8 cellular contexts compared by ENCODE assay signal in the genomic region with DNA sequence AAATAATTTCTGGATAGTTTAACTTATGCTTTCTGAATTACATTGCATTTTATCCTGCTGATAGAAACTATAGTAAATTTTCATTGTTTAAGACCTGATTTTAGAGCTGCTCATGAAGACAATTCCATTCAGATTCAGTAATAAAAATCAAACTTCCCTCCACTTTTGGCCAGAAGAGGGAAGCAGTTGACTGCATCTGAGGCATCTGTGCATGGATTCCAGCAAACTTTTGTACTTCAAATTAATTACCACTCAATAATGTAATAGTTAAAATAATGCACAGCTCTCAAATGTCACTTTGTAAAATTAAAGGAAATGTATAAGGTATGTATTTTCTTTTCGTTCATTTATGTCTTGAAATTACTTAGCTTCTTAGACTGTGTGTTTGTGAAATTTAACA.
DNase-seq lines count a peak whose midpoint lies in the region; ATAC-seq and TF ChIP-seq lines count a peak whose summit lies in the region.

No MANE protein-coding gene starts in this region.

- no peak for ATAC-seq in stimulated activated naive CD8-positive, alpha-beta T cell treated with anti-CD3 and anti-CD28 coated beads, Interleukin-15, Interleukin-2, amounts not matched to agents 100 U/mL and 50 U/mL, for 24 hours
- ATAC-seq in HG02610 (IDR thresholded peaks at IDR 0.05; ENCODE audit: unreplicated experiment) (no peak), GM19328 (IDR thresholded peaks at IDR 0.05; ENCODE audit: unreplicated experiment) (no peak)

- H3K9me3 Mint-ChIP-seq in Caco-2 (ENCODE audit: unreplicated experiment) = no peaks in the 10 kb centered on the region

- H3K27ac Mint-ChIP-seq in Caco-2 (ENCODE audit: unreplicated experiment) = no peak overlapping the region

- no TSS peak for BruUV-seq in Caco-2 (replicated peaks; lab: Mats Ljungman, UMichigan)

- peaks cover 9% of the 10 kb centered on the region for H3K9me3 ChIP-seq in Caco-2

- peaks cover 4% of the 10 kb centered on the region for H3K36me3 Mint-ChIP-seq in Caco-2 (ENCODE audit: insufficient read depth, unreplicated experiment)

- H3K27me3 ChIP-seq in Caco-2 (replicated peaks; ENCODE audit: control insufficient read depth, insufficient read depth, low read length) = no peaks in the 10 kb centered on the region

- H3K4me3 ChIP-seq in Caco-2 (ENCODE audit: low read depth, low read length) (no peak overlapping the region), astrocyte of the cerebellum (ENCODE audit: low read depth, low read length) (no peak overlapping the region)

- CTCF ChIA-PET in Caco-2 (lab: Charles Lee) = interaction anchor here (0.7 to 1.2 kb wide), 2 partner anchors 91 to 1212 kb away, joined by 3 to 4 read pairs; no protein-coding TSS in a partner anchor

- H3K4me1 Mint-ChIP-seq in Caco-2 (ENCODE audit: low read depth, unreplicated experiment) = peaks cover 2% of the 10 kb centered on the region

- DNase-seq in Caco-2 (peak in 1 of 2 experiments; percentile 41), KBM-7 (peak; percentile 8), astrocyte of the cerebellum (ENCODE audit: low read depth) (no peak), medulla oblongata (ENCODE audit: extremely low spot score) (peak; percentile 11), GM20000 (ENCODE audit: low spot score) (no peak)
- no peak for DNase-seq in stimulated activated naive CD8-positive, alpha-beta T cell treated with anti-CD3 and anti-CD28 coated beads, Interleukin-15, Interleukin-2, amounts not matched to agents 100 U/mL and 50 U/mL, for 24 hours

- in situ Hi-C loops in KBM-7 (cut with MboI; ENCODE audit: low pct_unique_long_range_greater_than_20kb, low sequenced_read_pairs) = no loop called here
- in situ Hi-C loops in astrocyte of the cerebellum (cut with HindIII; ENCODE audit: low sequenced_read_pairs) = no loop called here

- peaks cover 5% of the 10 kb centered on the region; the same call in 1 of the 2 replicates for H3K4me1 ChIP-seq in Caco-2

- H3K27me3 Mint-ChIP-seq in Caco-2 (ENCODE audit: insufficient read depth, unreplicated experiment) = no peaks in the 10 kb centered on the region

- intact Hi-C loops in Caco-2 (cut with micrococcal nuclease; ENCODE audit: unreplicated experiment) = loop anchor here (2.0 to 5.0 kb wide), 2 partner anchors 208 to 369 kb away; no protein-coding TSS in a partner anchor

- POLR2A ChIA-PET in Caco-2 (lab: Charles Lee) = no interaction called here

- TF ChIP-seq CTCF in Caco-2 (IDR thresholded peaks at IDR 0.05; ENCODE audit: insufficient read depth in 1 of 2, low read depth in 1 of 2, low read length in 1 of 2, severe bottlenecking in 1 of 2, unreplicated experiment in 1 of 2) = peak; percentile 61 to 62
- peak; percentile 43 for TF ChIP-seq CTCF in astrocyte of the cerebellum (IDR thresholded peaks at IDR 0.05; ENCODE audit: low read depth, low read length, missing control alignments)
- no peak for TF ChIP-seq CTCF in GM20000 (IDR thresholded peaks at IDR 0.05; ENCODE audit: extremely low read depth, missing control alignments)

- H3K36me3 ChIP-seq in Caco-2 (ENCODE audit: control insufficient read depth, insufficient read depth, low read length) = no peaks in the 10 kb centered on the region

- H3K4me3 Mint-ChIP-seq in Caco-2 (ENCODE audit: unreplicated experiment) = no peak overlapping the region

Comparison
In these comparisons a context has a peak if more than half of its experiments do, and no peak if none do; other contexts are left out.
1. DNase-seq: peak in KBM-7 (single experiment) and medulla oblongata (single experiment); none in astrocyte of the cerebellum (single experiment), stimulated activated naive CD8-positive, alpha-beta T cell treated with anti-CD3 and anti-CD28 coated beads, Interleukin-15, Interleukin-2, amounts not matched to agents 100 U/mL and 50 U/mL, for 24 hours (single experiment) and GM20000 (single experiment).